ENCODE assay signal across 1 cellular context in genomic region chr1:6239213-6239752, GRCh38.
A peak's percentile ranks its signal among the peaks of the same experiment; 100 is the strongest.
TF ChIP-seq lines count a peak whose summit lies in the region.

No MANE protein-coding gene starts in this region.

TF ChIP-seq in GM23338, 12 proteins besides CTCF, POLR2A, EP300 and RAD21:
- TF ChIP-seq NANOG (IDR thresholded peaks at IDR 0.05; ENCODE audit: borderline replicate concordance) (no peak), ETS1 (IDR thresholded peaks at IDR 0.05) (0 out of 2 replicates have a peak, but pooled peaks have one; percentile 14), REST (IDR thresholded peaks at IDR 0.05; ENCODE audit: unreplicated experiment) (no peak), STAT1 (IDR thresholded peaks at IDR 0.05; ENCODE audit: unreplicated experiment) (no peak)
